In genomic region chr14:26595922-26596721, GRCh38 we compare ENCODE assay signal across 1 cellular context.
TF ChIP-seq lines count a peak whose summit lies in the region.

No MANE protein-coding gene starts in this region.

TF ChIP-seq in HepG2, 621 proteins besides CTCF, POLR2A, EP300 and RAD21:
- TF ChIP-seq ZBTB40 (IDR thresholded peaks at IDR 0.05) (no peak), ZBTB40 (CRISPR knock-in tag; IDR thresholded peaks at IDR 0.05) (no peak), EZH2 (conservative IDR thresholded peaks at IDR 0.05; ENCODE audit: low read depth, low read length) (0 out of 2 replicates have a peak, but pooled peaks have one; percentile 38)
TF ChIP-seq in HepG2: peak in this region for 1.
